Comparison of ENCODE assay signal across 1 cellular context in genomic region chr16:14428043-14428442, GRCh38.
TF ChIP-seq lines count a peak whose summit lies in the region.

No MANE protein-coding gene starts in this region.

TF ChIP-seq in WTC11, 78 proteins besides CTCF, POLR2A, EP300 and RAD21 (continued from another document):
- TF ChIP-seq ZNF532 (CRISPR knock-in tag; IDR thresholded peaks at IDR 0.05; ENCODE audit: borderline replicate concordance) (no peak), NFE2L1 (CRISPR knock-in tag; IDR thresholded peaks at IDR 0.05) (no peak), CREM (CRISPR knock-in tag; IDR thresholded peaks at IDR 0.05) (no peak), CREB1 (CRISPR knock-in tag; IDR thresholded peaks at IDR 0.05) (no peak), HMGXB4 (CRISPR knock-in tag; IDR thresholded peaks at IDR 0.05) (no peak), GABPB1 (CRISPR knock-in tag; IDR thresholded peaks at IDR 0.05) (no peak), CBFB (CRISPR knock-in tag; IDR thresholded peaks at IDR 0.05; ENCODE audit: low read depth) (no peak), ZNF416 (CRISPR knock-in tag; IDR thresholded peaks at IDR 0.05) (no peak)
- TF ChIP-seq, protein P1, sequence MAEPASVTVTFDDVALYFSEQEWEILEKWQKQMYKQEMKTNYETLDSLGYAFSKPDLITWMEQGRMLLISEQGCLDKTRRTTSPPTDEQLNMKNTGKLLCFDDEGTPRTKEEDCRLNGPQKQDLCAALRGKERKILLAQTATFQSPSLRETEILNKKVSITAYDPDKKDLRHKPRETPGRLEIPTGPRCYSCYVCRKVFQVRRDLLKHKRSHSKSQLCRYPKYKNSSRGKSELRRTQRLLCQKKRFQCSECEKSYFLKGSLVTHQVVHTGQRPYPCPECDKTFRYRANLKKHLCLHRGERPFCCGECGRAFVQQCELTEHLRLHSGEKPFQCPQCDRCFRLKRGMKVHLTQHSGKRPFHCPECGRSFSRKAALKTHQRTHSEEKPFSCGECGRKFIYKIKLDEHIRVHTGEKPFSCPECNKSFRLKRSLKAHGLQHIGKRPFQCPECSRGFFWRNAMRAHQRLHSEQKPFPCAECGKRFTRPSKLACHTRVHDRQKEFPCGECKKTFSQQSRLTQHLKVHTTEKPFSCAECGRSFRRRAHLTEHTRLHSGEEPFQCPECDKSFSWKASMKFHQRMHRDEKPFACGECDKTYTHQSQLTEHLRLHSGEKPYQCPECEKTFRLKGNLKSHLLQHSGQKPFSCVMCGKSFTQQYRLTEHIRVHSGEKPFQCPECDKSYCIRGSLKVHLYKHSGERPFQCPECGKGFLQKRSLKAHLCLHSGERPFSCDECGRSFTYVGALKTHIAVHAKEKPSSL (CRISPR knock-in tag; conservative IDR thresholded peaks at IDR 0.05): no peak
- TF ChIP-seq, protein P2, sequence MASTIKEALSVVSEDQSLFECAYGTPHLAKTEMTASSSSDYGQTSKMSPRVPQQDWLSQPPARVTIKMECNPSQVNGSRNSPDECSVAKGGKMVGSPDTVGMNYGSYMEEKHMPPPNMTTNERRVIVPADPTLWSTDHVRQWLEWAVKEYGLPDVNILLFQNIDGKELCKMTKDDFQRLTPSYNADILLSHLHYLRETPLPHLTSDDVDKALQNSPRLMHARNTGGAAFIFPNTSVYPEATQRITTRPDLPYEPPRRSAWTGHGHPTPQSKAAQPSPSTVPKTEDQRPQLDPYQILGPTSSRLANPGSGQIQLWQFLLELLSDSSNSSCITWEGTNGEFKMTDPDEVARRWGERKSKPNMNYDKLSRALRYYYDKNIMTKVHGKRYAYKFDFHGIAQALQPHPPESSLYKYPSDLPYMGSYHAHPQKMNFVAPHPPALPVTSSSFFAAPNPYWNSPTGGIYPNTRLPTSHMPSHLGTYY (CRISPR knock-in tag; IDR thresholded peaks at IDR 0.05): no peak
